Comparison of ENCODE assay signal across 23 cellular contexts in genomic region chr10:96576277-96576980, GRCh38. TPM values are rescaled to one million over a fixed set of nuclear protein-coding genes. Genes with fewer than 3 reads are reported as not detected.
A peak's percentile ranks its signal among the peaks of the same experiment; 100 is the strongest.
DNase-seq lines count a peak whose midpoint lies in the region; ATAC-seq and TF ChIP-seq lines count a peak whose summit lies in the region.
"Had no signal": no experiment of that assay in that cellular context is flagged by ENCODE, and none has a peak within 500 bp of the region (broad histone marks: within the 10 kb centered on the region; RNA-seq: fewer than 3 reads in every experiment).

No MANE protein-coding gene starts in this region.

- no peak overlapping the region for H3K4me3 Mint-ChIP-seq in osteocyte (ENCODE audit: unreplicated experiment)
- H3K4me3 Mint-ChIP-seq: activated CD4-positive, alpha-beta memory T cell treated with anti-CD3 and anti-CD28 coated beads for 36 hours; T-helper 2 cell treated with Interferon-gamma antibody and Interleukin-4, amounts not matched to agents 5 μg/mL and 100 μg/mL, for 36 hours; WTC11 had no signal

- intact Hi-C loops in body of pancreas (cut with DNase I): no loop called here

- TF ChIP-seq CTCF in GM12865 (IDR thresholded peaks at IDR 0.05; ENCODE audit: insufficient read depth, low read depth, low read length, missing control alignments) (no peak), NB4 (IDR thresholded peaks at IDR 0.05; ENCODE audit: low read depth, low read length) (no peak), body of pancreas (IDR thresholded peaks at IDR 0.05) (no peak), osteocyte (IDR thresholded peaks at IDR 0.05) (no peak), MM.1S (IDR thresholded peaks at IDR 0.05; ENCODE audit: low read length) (no peak)

- H3K4me1 ChIP-seq in body of pancreas (peaks cover 73% of the 10 kb centered on the region), MM.1S (ENCODE audit: low read length) (0 out of 2 replicates have a peak, but pooled peaks cover 4% of the 10 kb centered on the region)

- no peak for TF ChIP-seq POLR2A in NB4 (IDR thresholded peaks at IDR 0.05; ENCODE audit: extremely low read depth, insufficient read length)
- no peak for TF ChIP-seq POLR2A in body of pancreas (IDR thresholded peaks at IDR 0.05)

- ATAC-seq in body of pancreas: no peak
- ATAC-seq in HG02642 (IDR thresholded peaks at IDR 0.05; ENCODE audit: poor library complexity, unreplicated experiment): no peak
- ATAC-seq in SK-N-SH treated with all-trans-retinoic acid at 6 μM for 48 hours: no peak
- ATAC-seq: stimulated activated naive CD8-positive, alpha-beta T cell treated with anti-CD3 and anti-CD28 coated beads, Interleukin-15, Interleukin-2, amounts not matched to agents 100 U/mL and 50 U/mL, for 24 hours; WTC11 had no signal

- no peak overlapping the region for H3K4me2 ChIP-seq in MM.1S (ENCODE audit: low read depth, low read length)

- H3K36me3 Mint-ChIP-seq in osteocyte (ENCODE audit: unreplicated experiment): peaks cover 12% of the 10 kb centered on the region

- H3K4me1 Mint-ChIP-seq in osteocyte (ENCODE audit: unreplicated experiment): peaks cover 27% of the 10 kb centered on the region

- peak overlapping the region; percentile 6 for H3K27ac Mint-ChIP-seq in osteocyte (ENCODE audit: unreplicated experiment)
- H3K27ac Mint-ChIP-seq: activated CD4-positive, alpha-beta memory T cell treated with anti-CD3 and anti-CD28 coated beads for 36 hours; T-helper 2 cell treated with Interferon-gamma antibody and Interleukin-4, amounts not matched to agents 5 μg/mL and 100 μg/mL, for 36 hours; WTC11 had no signal

- H3K9ac ChIP-seq in MM.1S (ENCODE audit: low read length): no peak overlapping the region

- H4K20me1 ChIP-seq in MM.1S (ENCODE audit: insufficient read depth, low read length): peaks cover 43% of the 10 kb centered on the region

- no peak overlapping the region for H2AFZ ChIP-seq in MM.1S (ENCODE audit: low read length)

- no peaks in the 10 kb centered on the region for H3K9me3 Mint-ChIP-seq in osteocyte (ENCODE audit: unreplicated experiment)
- H3K9me3 Mint-ChIP-seq: activated CD4-positive, alpha-beta memory T cell treated with anti-CD3 and anti-CD28 coated beads for 36 hours; CD8-positive, alpha-beta memory T cell; T-helper 2 cell treated with Interferon-gamma antibody and Interleukin-4, amounts not matched to agents 5 μg/mL and 100 μg/mL, for 36 hours had no signal

- H3K79me2 ChIP-seq in MM.1S (ENCODE audit: low read length): peaks cover 90% of the 10 kb centered on the region

- no peaks in the 10 kb centered on the region for H3K27me3 Mint-ChIP-seq in osteocyte (ENCODE audit: unreplicated experiment)
- H3K27me3 Mint-ChIP-seq: activated CD4-positive, alpha-beta memory T cell treated with anti-CD3 and anti-CD28 coated beads for 36 hours; CD8-positive, alpha-beta memory T cell had no signal

- H3K36me3 ChIP-seq in body of pancreas (replicated peaks in 1 of 2; ENCODE audit: insufficient read depth in 1 of 2, low read depth in 2 of 2) (peaks cover 0 to 2% of the 10 kb centered on the region in 2 donors), MM.1S (replicated peaks; ENCODE audit: insufficient read depth, low read length) (no peaks in the 10 kb centered on the region; the same call in 1 of the 2 replicates)
- H3K36me3 ChIP-seq: tibial artery had no signal

- no peaks in the 10 kb centered on the region for H3K9me2 ChIP-seq in MM.1S (replicated peaks; ENCODE audit: insufficient read depth, low read length)

- no peaks in the 10 kb centered on the region for H3F3A ChIP-seq in MM.1S (ENCODE audit: insufficient read depth, low read length)

- no peaks in the 10 kb centered on the region for H3K9me3 ChIP-seq in body of pancreas
- H3K9me3 ChIP-seq in MM.1S (replicated peaks; ENCODE audit: insufficient read depth, low read length): no peaks in the 10 kb centered on the region
- H3K9me3 ChIP-seq: lower lobe of right lung, tibial artery had no signal

- H3K4me3 ChIP-seq in GM12865 (ENCODE audit: low read depth, low read length) (no peak overlapping the region), NB4 (ENCODE audit: low read depth, low read length) (no peak overlapping the region), body of pancreas (no peak overlapping the region), MM.1S (ENCODE audit: low read length) (no peak overlapping the region)
- H3K4me3 ChIP-seq: lower lobe of right lung, tibial artery had no signal

- H3K27me3 ChIP-seq in body of pancreas: no peaks in the 10 kb centered on the region
- H3K27me3 ChIP-seq in MM.1S (replicated peaks; ENCODE audit: insufficient read depth, low read length): no peaks in the 10 kb centered on the region
- H3K27me3 ChIP-seq: tibial artery had no signal

- H3K27ac ChIP-seq in body of pancreas: peak overlapping the region in 3 of 4 donors; percentile 47 to 72 (median 67)
- H3K27ac ChIP-seq in MM.1S (ENCODE audit: low read length): no peak overlapping the region
- H3K27ac ChIP-seq: lower lobe of right lung, tibial artery had no signal

- WGBS in body of pancreas, 2 donors: 32 to 38% methylated on average over 1 of the region's 1 CpG

- DNase-seq in GM12865 (ENCODE audit: low read depth) (peak; percentile 11), NB4 (ENCODE audit: low read depth) (peak; percentile 18), body of pancreas (no peak), osteocyte (ENCODE audit: extremely low spot score, unreplicated experiment) (no peak), MM.1S (no peak), NCI-H526 (lab: John Stamatoyannopoulos, UW) (no peak)
- DNase-seq: activated CD4-positive, alpha-beta memory T cell treated with anti-CD3 and anti-CD28 coated beads for 36 hours; activated effector memory CD4-positive, alpha-beta T cell treated with Interleukin-2 at 50 U/mL for 16 hours; CD8-positive, alpha-beta memory T cell; effector CD4-positive, alpha-beta T cell; hippocampal formation; islet precursor cell; lower lobe of right lung; NCI-H1436 treated with DMSO at 0.1 percent for 48 hours; NCI-H524; retina; stimulated activated CD4-positive, alpha-beta T cell treated with anti-CD3 and anti-CD28 coated beads, Interleukin-4, amount 100 ng/mL, for 1 hour; stimulated activated naive CD8-positive, alpha-beta T cell treated with anti-CD3 and anti-CD28 coated beads, Interleukin-15, Interleukin-2, amounts not matched to agents 100 U/mL and 50 U/mL, for 24 hours; tibial artery had no signal

TF ChIP-seq in SK-N-SH treated with all-trans-retinoic acid at 6 μM for 48 hours, 23 proteins besides CTCF, POLR2A, EP300 and RAD21 (continues in another document):
- no peak for TF ChIP-seq RARB (CRISPR knock-in tag; IDR thresholded peaks at IDR 0.05)
- no peak for TF ChIP-seq PPARA (CRISPR knock-in tag; IDR thresholded peaks at IDR 0.05; ENCODE audit: borderline replicate concordance)
- no peak for TF ChIP-seq TOX (CRISPR knock-in tag; IDR thresholded peaks at IDR 0.05; ENCODE audit: borderline replicate concordance)
- no peak for TF ChIP-seq SNAI2 (CRISPR knock-in tag; IDR thresholded peaks at IDR 0.05)
- no peak for TF ChIP-seq ZC3H10 (CRISPR knock-in tag; IDR thresholded peaks at IDR 0.05)
- TF ChIP-seq GLIS3 (CRISPR knock-in tag; IDR thresholded peaks at IDR 0.05): no peak
- TF ChIP-seq POU6F1 (CRISPR knock-in tag; IDR thresholded peaks at IDR 0.05; ENCODE audit: borderline replicate concordance, low read depth): no peak
- TF ChIP-seq ZNF565 (CRISPR knock-in tag; conservative IDR thresholded peaks at IDR 0.05; ENCODE audit: low read depth): no peak
- no peak for TF ChIP-seq TCF4 (CRISPR knock-in tag; IDR thresholded peaks at IDR 0.05; ENCODE audit: borderline replicate concordance)
- TF ChIP-seq ZNF70 (CRISPR knock-in tag; IDR thresholded peaks at IDR 0.05): no peak
- no peak for TF ChIP-seq CSDC2 (CRISPR knock-in tag; IDR thresholded peaks at IDR 0.05)
- TF ChIP-seq ZNF8 (CRISPR knock-in tag; IDR thresholded peaks at IDR 0.05): no peak
- no peak for TF ChIP-seq ARNTL (CRISPR knock-in tag; IDR thresholded peaks at IDR 0.05; ENCODE audit: borderline replicate concordance, low read depth)
- TF ChIP-seq CREB5 (CRISPR knock-in tag; IDR thresholded peaks at IDR 0.05; ENCODE audit: low read depth): no peak
- no peak for TF ChIP-seq BACH2 (CRISPR knock-in tag; IDR thresholded peaks at IDR 0.05; ENCODE audit: borderline replicate concordance)

RNA-seq across cellular contexts. Expression of gene TM9SF3, which starts 10.4 kb away (rescaled TPM):
- total RNA-seq in body of pancreas (10 to 100 TPM; 73.7 to 75.2 TPM), osteocyte (150 and 151 TPM in 2 replicates)

Comparison
In these comparisons a context has a peak if more than half of its experiments do, and no peak if none do; other contexts are left out.
1. DNase-seq: peak in GM12865 (single experiment) and NB4 (single experiment); none in body of pancreas (0 of 4), osteocyte (single experiment), MM.1S (single experiment) and NCI-H526 (0 of 2).